In genomic region chr14:93402951-93403350, GRCh38 we compare ENCODE assay signal across 35 cellular contexts. TPM values are rescaled to one million over a fixed set of nuclear protein-coding genes. Genes with fewer than 3 reads are reported as not detected.
"Had no signal": no experiment of that assay in that cellular context is flagged by ENCODE, and none has a peak within 500 bp of the region (broad histone marks: within the 10 kb centered on the region; RNA-seq: fewer than 3 reads in every experiment).

No MANE protein-coding gene starts in this region.

- H3K9me3 Mint-ChIP-seq: endodermal cell, mesothelial cell of epicardium, nephron, neural progenitor cell had no signal

- DNase-seq: effector CD8-positive, alpha-beta T cell; endodermal cell; foreskin fibroblast; gastrocnemius medialis; head of caudate nucleus; kidney; mucosa of descending colon; naive B cell; stimulated activated CD4-positive, alpha-beta T cell treated with anti-CD3 and anti-CD28 coated beads, Interleukin-12 subunit alpha, Interleukin-12 subunit beta, amount 100 ng/mL, for 4 hours; stimulated activated CD4-positive, alpha-beta T cell treated with anti-CD3 and anti-CD28 coated beads, Interleukin-1b, Interleukin-23, amount 100 ng/mL, for 48 hours; stimulated activated CD4-positive, alpha-beta T cell treated with anti-CD3 and anti-CD28 coated beads, Interleukin-4, amount 100 ng/mL, for 1 hour; stimulated activated CD8-positive, alpha-beta memory T cell treated with anti-CD3 and anti-CD28 coated beads, Interleukin-4, amount 100 ng/mL, for 48 hours; stimulated activated naive CD4-positive, alpha-beta T cell; stimulated activated naive CD8-positive, alpha-beta T cell treated with anti-CD3 and anti-CD28 coated beads, Interleukin-15, amount 100 ng/mL, for 72 hours; transverse colon; upper lobe of right lung; uterus had no signal

- H3K9me3 ChIP-seq: gastrocnemius medialis, mucosa of descending colon, prostate gland, right atrium auricular region, suprapubic skin, transverse colon, upper lobe of right lung, uterus had no signal

- H3K27ac ChIP-seq: epithelial cell of prostate, gastrocnemius medialis, neural progenitor cell, prostate gland, right atrium auricular region, suprapubic skin, transverse colon, upper lobe of right lung, uterus had no signal

- H3K4me1 Mint-ChIP-seq: memory B cell; mesothelial cell of epicardium; naive B cell; nephron; neural progenitor cell; stimulated activated naive CD8-positive, alpha-beta T cell treated with anti-CD3 and anti-CD28 coated beads, Interleukin-15, amount 100 ng/mL, for 72 hours had no signal

- H3K4me3 ChIP-seq: gastrocnemius medialis, lung, mucosa of descending colon, neural progenitor cell, prostate gland, right atrium auricular region, smooth muscle cell, suprapubic skin, transverse colon, upper lobe of right lung, uterus had no signal

- ATAC-seq: esophagus mucosa; gastrocnemius medialis; left lobe of liver; mucosa of descending colon; sciatic nerve; stimulated activated naive CD8-positive, alpha-beta T cell treated with anti-CD3 and anti-CD28 coated beads, Interleukin-15, amount 100 ng/mL, for 72 hours; upper lobe of right lung had no signal

- H3K27me3 ChIP-seq: gastrocnemius medialis, neural progenitor cell, right atrium auricular region, transverse colon, upper lobe of right lung, uterus had no signal

- H3K4me1 ChIP-seq: gastrocnemius medialis, neural progenitor cell, prostate gland, right atrium auricular region, suprapubic skin, transverse colon, upper lobe of right lung, uterus had no signal

- H3K27ac Mint-ChIP-seq: dendritic cell treated with granulocyte-macrophage colony-stimulating factor and Interleukin-4, amounts not matched to agents 40 ng/mL and 50 ng/mL, for 4 days; endodermal cell; memory B cell; mesothelial cell of epicardium; nephron; neural progenitor cell; stimulated activated naive CD8-positive, alpha-beta T cell treated with anti-CD3 and anti-CD28 coated beads, Interleukin-15, amount 100 ng/mL, for 72 hours had no signal

- H2AFZ ChIP-seq: neural progenitor cell had no signal

- H3K36me3 Mint-ChIP-seq: mesothelial cell of epicardium, neural progenitor cell had no signal

- H3K36me3 ChIP-seq: gastrocnemius medialis, neural progenitor cell, prostate gland, right atrium auricular region, suprapubic skin, transverse colon, upper lobe of right lung, uterus had no signal

- H3K4me2 ChIP-seq: neural progenitor cell, smooth muscle cell had no signal

- H3K9ac ChIP-seq: neural progenitor cell had no signal

- H3K4me3 Mint-ChIP-seq: dendritic cell treated with granulocyte-macrophage colony-stimulating factor and Interleukin-4, amounts not matched to agents 40 ng/mL and 50 ng/mL, for 4 days; endodermal cell; memory B cell; mesothelial cell of epicardium; naive B cell; nephron; neural progenitor cell; stimulated activated naive CD8-positive, alpha-beta T cell treated with anti-CD3 and anti-CD28 coated beads, Interleukin-15, amount 100 ng/mL, for 72 hours had no signal

RNA-seq across cellular contexts. Expression of gene COX8C, which starts 56.0 kb away (rescaled TPM):
- total RNA-seq: endodermal cell, esophagus mucosa, gastrocnemius medialis, glomerular endothelial cell, kidney, left lobe of liver, liver, lung, mucosa of descending colon, osteoblast, right atrium auricular region, sciatic nerve, smooth muscle cell, suprapubic skin, transverse colon, upper lobe of right lung, uterus had no signal
- polyA plus RNA-seq: liver, lung, smooth muscle cell, thymus had no signal
